ENCODE assay signal across 1 cellular context in genomic region chr16:56898847-56899246, GRCh38.
TF ChIP-seq lines count a peak whose summit lies in the region.

No MANE protein-coding gene starts in this region.

TF ChIP-seq in GM12878, 131 proteins besides CTCF, POLR2A, EP300 and RAD21 (continued from another document):
- no peak for TF ChIP-seq BCL3 (IDR thresholded peaks at IDR 0.05; ENCODE audit: borderline replicate concordance, insufficient read depth, low read depth, low read length, poor library complexity, severe bottlenecking)
